Comparison of ENCODE assay signal across 8 cellular contexts in the genomic region with DNA sequence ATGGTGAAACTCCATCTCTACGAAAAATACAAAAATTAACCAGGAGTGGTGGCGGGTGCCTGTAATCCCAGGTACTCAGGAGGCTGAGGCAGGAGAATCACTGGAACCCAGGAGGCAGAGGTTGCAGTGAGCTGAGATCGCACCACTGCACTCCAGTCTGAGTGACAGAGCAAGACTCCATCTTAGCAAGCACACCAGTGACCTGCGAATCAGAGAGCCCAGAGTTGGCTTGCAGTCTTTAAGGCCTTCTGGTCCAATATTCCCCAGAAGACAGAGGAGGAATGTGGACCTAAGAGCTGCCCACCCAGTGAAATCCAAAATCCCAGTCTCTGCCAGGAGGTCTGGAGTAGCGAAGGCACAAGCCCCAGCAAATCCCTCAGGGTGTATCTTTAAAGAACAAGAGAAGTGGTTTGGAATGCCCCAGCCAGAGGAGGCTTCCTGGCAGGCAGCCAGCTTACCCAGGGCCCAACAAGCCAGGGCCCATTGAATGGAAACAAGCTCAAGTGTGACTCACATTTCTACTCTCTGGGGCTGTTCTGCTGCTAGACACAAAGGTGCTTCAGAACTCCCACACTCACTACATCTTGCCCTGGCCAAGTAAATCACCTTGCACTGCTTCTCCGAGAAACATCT. TPM values are rescaled to one million over a fixed set of nuclear protein-coding genes. Genes with fewer than 3 reads are reported as not detected.
A peak's percentile ranks its signal among the peaks of the same experiment; 100 is the strongest.
DNase-seq lines count a peak whose midpoint lies in the region; ATAC-seq and TF ChIP-seq lines count a peak whose summit lies in the region.

No MANE protein-coding gene starts in this region.

- H3K36me3 ChIP-seq in SJCRH30 (0 out of 2 replicates have a peak, but pooled peaks cover under 1% of the 10 kb centered on the region), psoas muscle (ENCODE audit: insufficient read depth in 1 of 2, low read depth in 1 of 2) (no peaks in the 10 kb centered on the region)

- ATAC-seq in HG02870 (IDR thresholded peaks at IDR 0.05; ENCODE audit: unreplicated experiment) (peak; percentile 58), GM21515 (IDR thresholded peaks at IDR 0.05; ENCODE audit: unreplicated experiment) (no peak), psoas muscle (no peak)

- H3K27ac ChIP-seq in SJCRH30 (no peak overlapping the region), psoas muscle (no peak overlapping the region)

- H3K9me3 ChIP-seq in SJCRH30 (replicated peaks) (no peaks in the 10 kb centered on the region), psoas muscle (no peaks in the 10 kb centered on the region)

- 92 to 98% (median 93%) methylated on average over 6 of the region's 6 CpGs for WGBS in psoas muscle, 3 donors

- DNase-seq in AG08396 (ENCODE audit: low spot score) (peak; percentile 63), SJCRH30 (peak; percentile 79 to 85), dermis microvascular lymphatic vessel endothelial cell (ENCODE audit: low read depth in 2 of 2) (peak; percentile 7 to 83), NCI-H774 (lab: John Stamatoyannopoulos, UW) (no peak), psoas muscle (no peak)
- peak; percentile 30 for DNase-seq in stimulated activated CD4-positive, alpha-beta T cell treated with anti-CD3 and anti-CD28 coated beads, Interleukin-2, amount 100 ng/mL, for 4 hours (ENCODE audit: low read depth)

- H3K4me3 ChIP-seq in SJCRH30 (no peak overlapping the region), psoas muscle (no peak overlapping the region)

- TF ChIP-seq CTCF in psoas muscle (IDR thresholded peaks at IDR 0.05): no peak

- no peaks in the 10 kb centered on the region for H3K27me3 ChIP-seq in SJCRH30
- H3K27me3 ChIP-seq in psoas muscle (ENCODE audit: insufficient read depth in 3 of 3, low read length in 2 of 3): peaks cover 0 to 1% (median 0%) of the 10 kb centered on the region in 3 donors

- intact Hi-C loops in psoas muscle (cut with DNase I): no loop called here

- peaks cover 10% of the 10 kb centered on the region for H3K4me1 ChIP-seq in SJCRH30
- no peaks in the 10 kb centered on the region for H3K4me1 ChIP-seq in psoas muscle

RNA-seq across cellular contexts. Expression of gene GPR161, which starts 23.9 kb away (rescaled TPM):
- 15.4 and 19.3 TPM in 2 replicates for total RNA-seq in SJCRH30 (2014; rRNA removed; shearing (Covaris generic))
- total RNA-seq in dermis microvascular lymphatic vessel endothelial cell: 11.9 and 12.9 TPM in 2 replicates
- total RNA-seq in psoas muscle: 1 to 10 TPM in 3 of 4 donors, under 1 TPM in 1; 0.67 to 2.6 (median 1.4) TPM
- under 1 TPM; 0.38 to 0.67 (median 0.46) TPM for polyA plus RNA-seq in psoas muscle

Comparison
In these comparisons a context has a peak if more than half of its experiments do, and no peak if none do; other contexts are left out.
1. DNase-seq: peak in AG08396 (single experiment), SJCRH30 (2 of 2), dermis microvascular lymphatic vessel endothelial cell (2 of 2) and stimulated activated CD4-positive, alpha-beta T cell treated with anti-CD3 and anti-CD28 coated beads, Interleukin-2, amount 100 ng/mL, for 4 hours (single experiment); none in NCI-H774 (single experiment) and psoas muscle (0 of 2).